Comparison of ENCODE assay signal across 8 cellular contexts in genomic region chr3:155854147-155854940, GRCh38. TPM values are rescaled to one million over a fixed set of nuclear protein-coding genes. Genes with fewer than 3 reads are reported as not detected.
DNase-seq lines count a peak whose midpoint lies in the region; ATAC-seq, FAIRE-seq and TF ChIP-seq lines count a peak whose summit lies in the region.

TSS of gene SLC33A1 (minus strand) at chr3:155854427. CDS start at chr3:155853997, 430 bp downstream.

- no peaks in the 10 kb centered on the region for H3K27me3 ChIP-seq in BE2C

- peak within 1 kb of the TSS; percentile 97 for H3K4me3 ChIP-seq in BE2C (ENCODE audit: low read depth, low read length)

- no peaks in the 10 kb centered on the region for H3K36me3 ChIP-seq in BE2C

- peak; percentile 94 for ATAC-seq in HG03460 (IDR thresholded peaks at IDR 0.05; ENCODE audit: unreplicated experiment)

- TF ChIP-seq CTCF in BE2C (IDR thresholded peaks at IDR 0.05; ENCODE audit: low read depth, low read length), result no peak

- H3K9me3 ChIP-seq in BE2C, result no peaks in the 10 kb centered on the region

- peaks cover 4% of the 10 kb centered on the region; the same call in 1 of the 2 replicates for H3K4me1 ChIP-seq in BE2C

- peak; percentile 98 for DNase-seq in BE2C
- peak; percentile 93 for DNase-seq in GM19240 (ENCODE audit: insufficient read length, low spot score)
- peak; percentile 98 to 99 for DNase-seq in NCI-H526 (lab: John Stamatoyannopoulos, UW)
- DNase-seq in activated CD4-positive, alpha-beta T cell treated with anti-CD3 and anti-CD28 coated beads for 48 hours, result peak; percentile 99
- peak; percentile 98 for DNase-seq in kidney glomerular epithelial cell (lab: John Stamatoyannopoulos, UW)
- peak; percentile 89 to 95 for DNase-seq in stimulated activated CD4-positive, alpha-beta T cell treated with anti-CD3 and anti-CD28 coated beads, Interleukin-1b, Interleukin-23, amount 100 ng/mL, for 1 hour (ENCODE audit: low read depth in 2 of 2)

- FAIRE-seq in colon (lab: Jason Lieb, UNC), result peak; percentile 71

RNA-seq across cellular contexts. Expression of gene SLC33A1, which starts in this region (rescaled TPM):
- 24.0 TPM for polyA plus RNA-seq in BE2C (2012; ENCODE audit: insufficient read depth, insufficient read length, low read depth)

Comparison
In these comparisons a context has a peak if more than half of its experiments do, and no peak if none do; other contexts are left out.
1. Peak in every context shown above with its lines: DNase-seq, ATAC-seq and H3K4me3 ChIP-seq.